ENCODE assay signal across 16 cellular contexts in the genomic region with DNA sequence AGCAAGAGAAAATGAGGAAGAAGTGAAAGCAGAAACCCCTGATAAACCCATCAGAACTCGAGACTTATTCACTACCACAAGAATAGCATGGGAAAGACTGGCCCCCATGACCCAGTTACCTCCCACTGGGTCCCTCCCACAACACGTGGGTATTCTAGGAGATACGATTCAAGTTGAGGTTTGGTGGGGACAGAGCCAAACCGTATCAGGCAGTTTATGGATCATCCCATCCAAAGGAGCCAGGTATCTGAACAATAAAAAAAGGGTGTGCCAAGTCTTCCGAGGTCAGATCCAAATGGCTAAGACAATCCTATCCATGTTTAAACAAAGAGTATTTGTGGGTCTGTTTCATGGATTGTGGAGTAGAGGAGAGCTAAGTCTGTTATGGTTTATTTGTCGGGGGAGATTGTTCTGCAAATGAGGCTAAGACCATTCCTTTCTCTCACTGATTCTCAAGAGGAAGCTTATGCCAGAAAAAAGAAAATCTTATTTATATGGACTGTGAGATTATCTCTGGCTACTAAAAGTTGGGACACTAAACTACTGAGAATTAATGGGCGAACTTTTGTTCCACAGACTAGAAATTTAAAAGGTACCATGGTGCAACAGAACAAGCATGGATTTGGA.
DNase-seq lines count a peak whose midpoint lies in the region; FAIRE-seq and TF ChIP-seq lines count a peak whose summit lies in the region.
"Had no signal": no experiment of that assay in that cellular context is flagged by ENCODE, and none has a peak within 500 bp of the region (broad histone marks: within the 10 kb centered on the region; RNA-seq: fewer than 3 reads in every experiment).

No MANE protein-coding gene starts in this region.

- FAIRE-seq in small intestine (lab: Jason Lieb, UNC), result no peak

- H3K27me3 ChIP-seq in HAP-1 (ENCODE audit: low read depth), result no peaks in the 10 kb centered on the region
- H3K27me3 ChIP-seq in small intestine (ENCODE audit: control insufficient read depth in 2 of 2, insufficient read depth in 2 of 2, low read length in 2 of 2), result no peaks in the 10 kb centered on the region

- in situ Hi-C loops in HAP-1 (cut with MboI; ENCODE audit: low sequenced_read_pairs), result no loop called here

- no peaks in the 10 kb centered on the region for H3K9me3 ChIP-seq in HAP-1
- no peaks in the 10 kb centered on the region for H3K9me3 ChIP-seq in small intestine (ENCODE audit: control insufficient read depth, low read depth)

- no peak overlapping the region for H3K27ac ChIP-seq in small intestine (ENCODE audit: low read depth in 1 of 2, low read length in 1 of 2)

- WGBS in small intestine, 3 donors, result 11 to 33% (median 23%) methylated on average over 7 of the region's 7 CpGs

- H3K4me3 ChIP-seq in HAP-1 (no peak overlapping the region), choroid plexus epithelial cell (ENCODE audit: low read depth, low read length) (no peak overlapping the region), small intestine (ENCODE audit: low read depth in 1 of 2, low read length in 2 of 2) (no peak overlapping the region)

- H3K4me1 ChIP-seq in HAP-1 (peaks cover 25% of the 10 kb centered on the region), small intestine (ENCODE audit: control insufficient read depth in 2 of 2, insufficient read depth in 1 of 2, low read depth in 1 of 2, low read length in 1 of 2) (no peaks in the 10 kb centered on the region)

- DNase-seq in HAP-1 (ENCODE audit: low spot score in 2 of 2) (peak; percentile 76 to 97), NCI-H69 (lab: John Stamatoyannopoulos, UW) (peak; percentile 5), choroid plexus epithelial cell (ENCODE audit: low read depth) (peak; percentile 31), small intestine (peak; percentile 65), NCI-H187 treated with DMSO at 0.1 percent for 48 hours (lab: John Stamatoyannopoulos, UW) (no peak), NCI-H1930 (lab: John Stamatoyannopoulos, UW) (no peak)
- no peak for DNase-seq in activated CD4-positive, alpha-beta T cell treated with anti-CD3 and anti-CD28 coated beads, Interleukin-2, amount 50 U/mL, for 1 hour
- DNase-seq: AML-193, COR-L47, H7, KBM-7, NCI-H1048, NCI-H146, NCI-H2107, NCI-H226, NCI-H524 treated with DMSO at 0.1 percent for 48 hours had no signal

- H3K36me3 ChIP-seq in HAP-1 (replicated peaks) (no peaks in the 10 kb centered on the region), small intestine (ENCODE audit: control insufficient read depth in 2 of 2, insufficient read depth in 2 of 2, low read length in 2 of 2) (no peaks in the 10 kb centered on the region)

- no peak for TF ChIP-seq CTCF in choroid plexus epithelial cell (conservative IDR thresholded peaks at IDR 0.05; ENCODE audit: low read depth, low read length)

Comparison
In these comparisons a context has a peak if more than half of its experiments do, and no peak if none do; other contexts are left out.
1. DNase-seq: peak in HAP-1 (2 of 2), NCI-H69 (single experiment), choroid plexus epithelial cell (single experiment) and small intestine (single experiment); none in NCI-H187 treated with DMSO at 0.1 percent for 48 hours (single experiment), activated CD4-positive, alpha-beta T cell treated with anti-CD3 and anti-CD28 coated beads, Interleukin-2, amount 50 U/mL, for 1 hour (single experiment) and NCI-H1930 (0 of 2).